8 cellular contexts compared by ENCODE assay signal in the genomic region with DNA sequence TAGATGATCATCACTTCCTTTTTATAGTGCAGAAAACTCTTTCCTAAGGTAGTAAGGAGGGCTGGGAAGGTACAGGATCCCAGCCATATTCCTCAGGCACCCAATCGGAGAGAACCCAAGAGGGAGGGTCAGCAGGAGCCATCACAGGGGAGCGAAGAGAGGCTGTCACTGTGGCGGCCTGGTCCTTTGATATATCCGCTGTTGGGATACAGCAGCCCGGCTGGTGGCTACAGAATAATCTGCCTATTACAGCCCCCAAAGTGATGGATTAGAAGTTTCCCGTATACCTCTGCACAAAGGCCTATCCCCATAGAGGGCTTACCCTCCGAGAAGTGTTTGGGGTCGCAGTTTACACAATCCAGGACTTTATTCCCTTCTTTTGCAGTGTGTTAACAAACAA. TPM values are rescaled to one million over a fixed set of nuclear protein-coding genes. Genes with fewer than 3 reads are reported as not detected.
DNase-seq lines count a peak whose midpoint lies in the region; ATAC-seq, FAIRE-seq and TF ChIP-seq lines count a peak whose summit lies in the region.

No MANE protein-coding gene starts in this region.

- H3K27me3 Mint-ChIP-seq in astrocyte (ENCODE audit: low read depth, unreplicated experiment), result no peaks in the 10 kb centered on the region

- H3K4me2 ChIP-seq in BLaER1 (peak overlapping the region; percentile 56), astrocyte (ENCODE audit: low read length) (peak overlapping the region; percentile 93)

- H3K9me3 ChIP-seq in BLaER1, result no peaks in the 10 kb centered on the region
- H3K9me3 ChIP-seq in astrocyte (ENCODE audit: insufficient read depth, low read depth, low read length), result no peaks in the 10 kb centered on the region
- no peaks in the 10 kb centered on the region for H3K9me3 ChIP-seq in mucosa of rectum (ENCODE audit: control insufficient read depth in 2 of 2, low read length in 2 of 2)

- FAIRE-seq in astrocyte (lab: Jason Lieb, UNC) (no peak), GM19239 (lab: Jason Lieb, UNC) (no peak)

- DNase-seq in astrocyte (ENCODE audit: low read depth) (no peak), GM19239 (ENCODE audit: insufficient read length, low spot score) (no peak), D341Med (ENCODE audit: low spot score) (no peak), H4 (ENCODE audit: low spot score) (no peak)

- H3K4me3 Mint-ChIP-seq in astrocyte (ENCODE audit: unreplicated experiment), result peak overlapping the region; percentile 97

- H3K27ac ChIP-seq in BLaER1, result no peak overlapping the region
- no peak overlapping the region for H3K27ac ChIP-seq in astrocyte (ENCODE audit: low read depth, low read length)
- H3K27ac ChIP-seq in mucosa of rectum (ENCODE audit: low read depth in 2 of 2, low read length in 2 of 2), result peak overlapping the region in 1 of 2 donors; percentile 81

- no peaks in the 10 kb centered on the region for H3K9me3 Mint-ChIP-seq in astrocyte (ENCODE audit: unreplicated experiment)

- TF ChIP-seq CTCF in astrocyte (IDR thresholded peaks at IDR 0.05; ENCODE audit: insufficient read depth, low read depth, low read length), result no peak

- ATAC-seq in HG02938 (IDR thresholded peaks at IDR 0.05; ENCODE audit: unreplicated experiment) (peak; percentile 1), HG03439 (IDR thresholded peaks at IDR 0.05; ENCODE audit: unreplicated experiment) (no peak)

- H3K4me1 Mint-ChIP-seq in astrocyte (ENCODE audit: low read depth, unreplicated experiment), result peaks cover 4% of the 10 kb centered on the region

- no peaks in the 10 kb centered on the region for H4K20me1 ChIP-seq in BLaER1
- no peaks in the 10 kb centered on the region for H4K20me1 ChIP-seq in astrocyte (ENCODE audit: insufficient read depth, low read length)

- H3K36me3 ChIP-seq in BLaER1 (no peaks in the 10 kb centered on the region), astrocyte (ENCODE audit: insufficient read depth, low read length) (no peaks in the 10 kb centered on the region), mucosa of rectum (ENCODE audit: control insufficient read depth in 2 of 2, insufficient read depth in 2 of 2, low read length in 2 of 2) (no peaks in the 10 kb centered on the region)

- H3K27me3 ChIP-seq in BLaER1 (peaks cover 20% of the 10 kb centered on the region; the same call in 1 of the 2 replicates), astrocyte (ENCODE audit: insufficient read depth, low read length) (no peaks in the 10 kb centered on the region), mucosa of rectum (ENCODE audit: control insufficient read depth in 2 of 2, insufficient read depth in 2 of 2, low read length in 2 of 2) (no peaks in the 10 kb centered on the region)

- peak overlapping the region; percentile 15 for H2AFZ ChIP-seq in astrocyte (ENCODE audit: low read depth, low read length)

- H3K79me2 ChIP-seq in astrocyte (ENCODE audit: insufficient read depth, low read length), result no peaks in the 10 kb centered on the region

- H3K36me3 Mint-ChIP-seq in astrocyte (ENCODE audit: low read depth, unreplicated experiment), result no peaks in the 10 kb centered on the region

- H3K4me3 ChIP-seq in BLaER1 (peak overlapping the region; percentile 79), astrocyte (ENCODE audit: insufficient read depth, low read depth, low read length) (peak overlapping the region; percentile 87), mucosa of rectum (ENCODE audit: low read length in 2 of 2) (peak overlapping the region; percentile 90 to 98)

- H3K9ac ChIP-seq in BLaER1 (no peak overlapping the region), astrocyte (ENCODE audit: low read length) (peak overlapping the region; percentile 6), mucosa of rectum (ENCODE audit: low read depth in 1 of 2, low read length in 2 of 2) (no peak overlapping the region)

- peak overlapping the region; percentile 98 for H3K27ac Mint-ChIP-seq in astrocyte (ENCODE audit: unreplicated experiment)

- peaks cover 26% of the 10 kb centered on the region for H3K4me1 ChIP-seq in BLaER1
- peaks cover 4% of the 10 kb centered on the region for H3K4me1 ChIP-seq in astrocyte (ENCODE audit: insufficient read depth, low read length)
- peaks cover 6 to 13% of the 10 kb centered on the region in 2 donors for H3K4me1 ChIP-seq in mucosa of rectum (ENCODE audit: control insufficient read depth in 2 of 2, insufficient read depth in 2 of 2, low read length in 2 of 2)

RNA-seq across cellular contexts. Expression of gene OR4D9, which starts 48.5 kb away (rescaled TPM):
- total RNA-seq in astrocyte, result not detected in 2 replicates
- not detected in 2 replicates for total RNA-seq in H4 (2014; rRNA removed; shearing (Covaris generic))

RNA-seq across cellular contexts. Expression of gene OSBP, which starts 55.7 kb away (rescaled TPM):
- 48.6 and 52.0 TPM in 2 replicates for total RNA-seq in astrocyte
- 20.9 and 21.0 TPM in 2 replicates for total RNA-seq in H4 (2014; rRNA removed; shearing (Covaris generic))

RNA-seq across cellular contexts. Expression of gene OR4D11, which starts 56.5 kb away (rescaled TPM):
- not detected in 2 replicates for total RNA-seq in astrocyte
- not detected in 2 replicates for total RNA-seq in H4 (2014; rRNA removed; shearing (Covaris generic))
